ENCODE assay signal across 24 cellular contexts in the genomic region with DNA sequence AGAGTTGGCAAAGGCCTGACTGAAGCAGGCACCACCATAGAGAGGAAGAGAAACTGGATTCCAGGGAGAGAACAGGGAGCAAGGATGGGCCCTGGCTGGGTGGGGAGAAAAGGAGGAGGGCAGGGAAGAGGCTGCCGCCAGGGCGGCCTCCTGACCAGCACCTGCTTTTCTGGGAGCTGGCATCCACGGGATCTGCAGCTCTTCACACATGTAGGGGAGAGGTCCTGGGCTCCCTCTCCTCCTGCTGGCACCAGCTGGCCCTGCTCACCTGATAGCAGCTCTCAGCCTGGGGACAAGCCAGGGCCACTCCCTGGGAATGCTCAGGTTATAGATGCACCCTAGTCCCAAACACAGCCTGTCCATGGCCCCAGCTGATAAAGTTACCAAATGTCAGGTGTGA. TPM values are rescaled to one million over a fixed set of nuclear protein-coding genes. Genes with fewer than 3 reads are reported as not detected.
"Had no signal": no experiment of that assay in that cellular context is flagged by ENCODE, and none has a peak within 500 bp of the region (broad histone marks: within the 10 kb centered on the region; RNA-seq: fewer than 3 reads in every experiment).

No MANE protein-coding gene starts in this region.

- H3K27ac ChIP-seq: cardiac muscle cell had no signal

- DNase-seq: activated CD4-positive, alpha-beta T cell treated with anti-CD3 and anti-CD28 coated beads for 48 hours; activated CD4-positive, alpha-beta T cell treated with anti-CD3 and anti-CD28 coated beads, Interleukin-2, amount 50 U/mL, for 4 hours; activated CD4-positive, CD25-positive, alpha-beta regulatory T cell treated with anti-CD3 and anti-CD28 coated beads, Interleukin-2, amount 50 U/mL, for 72 hours; activated CD8-positive, alpha-beta memory T cell treated with anti-CD3 and anti-CD28 coated beads, Interleukin-2, amount 10 ng/mL, durations not matched to agents 7 days and 5 days; activated CD8-positive, alpha-beta T cell treated with anti-CD3 and anti-CD28 coated beads, Interleukin-2, amount 10 ng/mL, durations not matched to agents 7 days and 5 days; activated effector memory CD4-positive, alpha-beta T cell treated with anti-CD3 and anti-CD28 coated beads, Interleukin-2, amount 50 U/mL, for 16 hours; activated naive CD4-positive, alpha-beta T cell treated with anti-CD3 and anti-CD28 coated beads for 36 hours; activated T-cell treated with anti-CD3 and anti-CD28 coated beads, Interleukin-2, amount 50 U/mL, for 4 hours; amygdala; Kasumi-1; NCI-H1048; NCI-H1694; NCI-H2029; NCI-H446; NCI-H524 treated with DMSO at 0.1 percent for 48 hours; NCI-H774; SIG-M5; T-helper 17 cell; T-helper 9 cell had no signal

- H3K36me3 ChIP-seq: cardiac muscle cell had no signal

- H3K4me3 ChIP-seq: cardiac muscle cell had no signal

- H3K27me3 ChIP-seq: cardiac muscle cell had no signal

- FAIRE-seq: astrocyte had no signal

- ATAC-seq: activated CD8-positive, alpha-beta memory T cell treated with anti-CD3 and anti-CD28 coated beads, Interleukin-2, amount 10 ng/mL, durations not matched to agents 7 days and 5 days; activated CD8-positive, alpha-beta T cell treated with anti-CD3 and anti-CD28 coated beads, Interleukin-2, amount 10 ng/mL, durations not matched to agents 7 days and 5 days; activated T-cell treated with anti-CD3 and anti-CD28 coated beads, Interleukin-2, amount 50 U/mL, for 4 hours; T-helper 17 cell; WTC11 had no signal

RNA-seq across cellular contexts. Expression of a gene that starts 39.9 kb away (rescaled TPM):
- total RNA-seq: activated CD8-positive, alpha-beta memory T cell treated with anti-CD3 and anti-CD28 coated beads, Interleukin-2, amount 10 ng/mL, durations not matched to agents 7 days and 5 days; activated CD8-positive, alpha-beta T cell treated with anti-CD3 and anti-CD28 coated beads, Interleukin-2, amount 10 ng/mL, durations not matched to agents 7 days and 5 days; activated naive CD4-positive, alpha-beta T cell treated with anti-CD3 and anti-CD28 coated beads for 36 hours; activated T-cell treated with anti-CD3 and anti-CD28 coated beads, Interleukin-2, amount 50 U/mL, for 4 hours; astrocyte; cardiac muscle cell; OCI-LY7; RPMI7951; T-helper 17 cell; WTC11 had no signal
- polyA plus RNA-seq: cardiac muscle cell had no signal

RNA-seq across cellular contexts. Expression of a gene that starts 56.1 kb away (rescaled TPM):
- total RNA-seq: activated CD8-positive, alpha-beta memory T cell treated with anti-CD3 and anti-CD28 coated beads, Interleukin-2, amount 10 ng/mL, durations not matched to agents 7 days and 5 days; activated CD8-positive, alpha-beta T cell treated with anti-CD3 and anti-CD28 coated beads, Interleukin-2, amount 10 ng/mL, durations not matched to agents 7 days and 5 days; activated naive CD4-positive, alpha-beta T cell treated with anti-CD3 and anti-CD28 coated beads for 36 hours; activated T-cell treated with anti-CD3 and anti-CD28 coated beads, Interleukin-2, amount 50 U/mL, for 4 hours; astrocyte; cardiac muscle cell; OCI-LY7; RPMI7951; T-helper 17 cell; WTC11 had no signal
- polyA plus RNA-seq: cardiac muscle cell had no signal
